Comparison of ENCODE assay signal across 24 cellular contexts in the genomic region with DNA sequence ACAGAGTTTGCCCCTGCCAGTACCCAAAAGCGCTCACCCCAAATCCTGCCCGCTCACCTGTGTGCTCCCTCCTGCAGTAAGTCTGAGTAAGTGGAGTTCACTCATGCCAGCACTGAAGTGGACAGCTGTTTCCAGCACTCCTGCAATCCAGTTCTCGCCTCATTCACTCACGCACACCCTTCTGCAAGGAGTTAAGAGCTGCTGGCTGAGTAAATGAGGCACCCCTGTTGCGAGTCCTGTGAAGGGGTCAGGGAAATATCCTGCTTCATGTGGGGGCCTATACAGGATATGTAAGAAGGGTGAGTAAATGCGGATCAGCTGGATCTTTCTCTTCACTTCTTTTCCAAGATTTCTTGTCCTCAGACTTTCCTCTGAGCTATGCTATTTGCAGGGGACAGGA. TPM values are rescaled to one million over a fixed set of nuclear protein-coding genes. Genes with fewer than 3 reads are reported as not detected.
"Had no signal": no experiment of that assay in that cellular context is flagged by ENCODE, and none has a peak within 500 bp of the region (broad histone marks: within the 10 kb centered on the region; RNA-seq: fewer than 3 reads in every experiment).

No MANE protein-coding gene starts in this region.

- H3K9me3 ChIP-seq: gastroesophageal sphincter, heart left ventricle, right lobe of liver, stomach, tibial artery had no signal

- H3K4me1 ChIP-seq: gastroesophageal sphincter, parathyroid adenoma, right lobe of liver, stomach, tibial artery had no signal

- H3K36me3 Mint-ChIP-seq: memory B cell, natural killer cell, type B pancreatic cell had no signal

- H3K9ac ChIP-seq: parathyroid adenoma had no signal

- H3K27ac ChIP-seq: dorsolateral prefrontal cortex, foreskin keratinocyte, gastroesophageal sphincter, heart left ventricle, hepatocyte, parathyroid adenoma, right lobe of liver, stomach, tibial artery had no signal

- H3K27ac Mint-ChIP-seq: endodermal cell, memory B cell, natural killer cell, progenitor cell of endocrine pancreas, type B pancreatic cell had no signal

- ATAC-seq: esophagus mucosa, gastroesophageal sphincter, heart left ventricle, left lobe of liver, natural killer cell, right lobe of liver had no signal

- H3K4me2 ChIP-seq: hepatocyte had no signal

- DNase-seq: dorsolateral prefrontal cortex; effector CD4-positive, alpha-beta T cell; endodermal cell; heart left ventricle; kidney; natural killer cell; right lobe of liver; small intestine; stimulated activated CD4-positive, alpha-beta T cell treated with anti-CD3 and anti-CD28 coated beads, Interleukin-15, amount 100 ng/mL, for 24 hours; stimulated activated CD4-positive, alpha-beta T cell treated with anti-CD3 and anti-CD28 coated beads, Interleukin-2, amount 100 ng/mL, for 48 hours; stimulated activated naive CD4-positive, alpha-beta T cell treated with Interleukin-2 at 50 U/mL for 16 hours; stomach; tibial artery had no signal

- H3K4me3 Mint-ChIP-seq: endodermal cell, memory B cell, natural killer cell, type B pancreatic cell had no signal

- H3K36me3 ChIP-seq: gastroesophageal sphincter, heart left ventricle, right lobe of liver, stomach, tibial artery had no signal

- H3K9me3 Mint-ChIP-seq: endodermal cell, memory B cell, type B pancreatic cell had no signal

- H3K4me3 ChIP-seq: dorsolateral prefrontal cortex, gastroesophageal sphincter, heart left ventricle, hepatocyte, lung, right lobe of liver, stomach, tibial artery had no signal

- H3K4me1 Mint-ChIP-seq: endodermal cell, natural killer cell had no signal

- H3K27me3 Mint-ChIP-seq: type B pancreatic cell had no signal

- H3K27me3 ChIP-seq: foreskin keratinocyte, gastroesophageal sphincter, heart left ventricle, hepatocyte, right lobe of liver, stomach, tibial artery had no signal

- H2AFZ ChIP-seq: hepatocyte, parathyroid adenoma had no signal

- H3K79me2 ChIP-seq: hepatocyte, parathyroid adenoma had no signal

RNA-seq across cellular contexts. Expression of a gene that starts 23.5 kb away (rescaled TPM):
- total RNA-seq: endodermal cell had no signal
- polyA plus RNA-seq: neural cell had no signal
